ENCODE assay signal across 9 cellular contexts in genomic region chr6:30037182-30037788, GRCh38. TPM values are rescaled to one million over a fixed set of nuclear protein-coding genes. Genes with fewer than 3 reads are reported as not detected.
DNase-seq lines count a peak whose midpoint lies in the region; ATAC-seq and TF ChIP-seq lines count a peak whose summit lies in the region.
"Had no signal": no experiment of that assay in that cellular context is flagged by ENCODE, and none has a peak within 500 bp of the region (broad histone marks: within the 10 kb centered on the region; RNA-seq: fewer than 3 reads in every experiment).

No MANE protein-coding gene starts in this region.

- H3K4me1 Mint-ChIP-seq in type B pancreatic cell (ENCODE audit: unreplicated experiment), result no peaks in the 10 kb centered on the region

- CTCF ChIA-PET in RWPE1 (lab: Yijun Ruan, JAX), result interaction anchor here (0.6 to 0.9 kb wide), 5 partner anchors 9 to 135 kb away, joined by 3 read pairs; no protein-coding TSS in a partner anchor

- no peak for TF ChIP-seq POLR2A in lower leg skin (IDR thresholded peaks at IDR 0.05)

- peaks cover 3% of the 10 kb centered on the region for H3K36me3 Mint-ChIP-seq in type B pancreatic cell

- no peaks in the 10 kb centered on the region for H3K9me3 ChIP-seq in cardiac muscle cell (ENCODE audit: low read depth)

- DNase-seq in cardiac muscle cell (ENCODE audit: low read depth in 1 of 2, low spot score in 1 of 2) (peak; percentile 23 to 60), Right ventricle myocardium superior (no peak), RWPE1 (ENCODE audit: low spot score) (peak; percentile 38), fibroblast of mammary gland (ENCODE audit: low read depth) (peak; percentile 24), type B pancreatic cell (ENCODE audit: extremely low spot score, unreplicated experiment) (no peak), lower leg skin (ENCODE audit: low spot score in 2 of 2) (no peak)
- DNase-seq in stimulated activated CD8-positive, alpha-beta memory T cell treated with anti-CD3 and anti-CD28 coated beads, Interleukin-4, amount 100 ng/mL, for 48 hours, result no peak
- DNase-seq in stimulated activated CD4-positive, alpha-beta T cell treated with anti-CD3 and anti-CD28 coated beads, Interleukin-4, amount 100 ng/mL, for 4 hours, result no peak

- no peaks in the 10 kb centered on the region for H3K9me3 Mint-ChIP-seq in type B pancreatic cell
- H3K9me3 Mint-ChIP-seq: T-helper 1 cell treated with Interleukin-12 subunit alpha and Interleukin-12 subunit beta and Interleukin-4 antibody, amounts not matched to agents 30 μg/mL and 1 μg/mL, for 36 hours had no signal

- H3K4me3 Mint-ChIP-seq in type B pancreatic cell, result no peak overlapping the region
- H3K4me3 Mint-ChIP-seq: T-helper 1 cell treated with Interleukin-12 subunit alpha and Interleukin-12 subunit beta and Interleukin-4 antibody, amounts not matched to agents 30 μg/mL and 1 μg/mL, for 36 hours had no signal

- no peak overlapping the region for H3K27ac ChIP-seq in cardiac muscle cell
- no peak overlapping the region for H3K27ac ChIP-seq in RWPE1

- POLR2A ChIA-PET in RWPE1 (lab: Yijun Ruan, JAX; ENCODE audit: low non-redundant PET), result no interaction called here

- H3K4me1 ChIP-seq in cardiac muscle cell (ENCODE audit: low read depth), result no peaks in the 10 kb centered on the region

- H3K36me3 ChIP-seq in cardiac muscle cell, result no peaks in the 10 kb centered on the region

- no peaks in the 10 kb centered on the region for H3K27me3 Mint-ChIP-seq in type B pancreatic cell

- H3K27ac Mint-ChIP-seq in type B pancreatic cell, result no peak overlapping the region
- H3K27ac Mint-ChIP-seq: T-helper 1 cell treated with Interleukin-12 subunit alpha and Interleukin-12 subunit beta and Interleukin-4 antibody, amounts not matched to agents 30 μg/mL and 1 μg/mL, for 36 hours had no signal

- intact Hi-C loops in Right ventricle myocardium superior (cut with DNase I) (no loop called here), lower leg skin (cut with DNase I; ENCODE audit: low total_unique reads) (no loop called here)

- H3K4me3 ChIP-seq in cardiac muscle cell (no peak overlapping the region), fibroblast of mammary gland (ENCODE audit: control insufficient read depth, low read depth, low read length) (no peak overlapping the region), lower leg skin (ENCODE audit: low read depth, poor library complexity, severe bottlenecking) (no peak overlapping the region)

- no peak for ATAC-seq in Right ventricle myocardium superior (ENCODE audit: poor library complexity)

- 32 to 45% methylated on average over 4 of the region's 4 CpGs for WGBS in lower leg skin, 2 donors

- peak; percentile 55 for TF ChIP-seq CTCF in cardiac muscle cell (IDR thresholded peaks at IDR 0.05; ENCODE audit: low read depth, low read length)
- peak; percentile 55 for TF ChIP-seq CTCF in RWPE1 (conservative IDR thresholded peaks at IDR 0.05; ENCODE audit: low read depth)
- TF ChIP-seq CTCF in fibroblast of mammary gland (conservative IDR thresholded peaks at IDR 0.05; ENCODE audit: control insufficient read depth, insufficient read depth, low read depth, low read length), result peak; percentile 62
- TF ChIP-seq CTCF in type B pancreatic cell (conservative IDR thresholded peaks at IDR 0.05), result peak; percentile 74
- TF ChIP-seq CTCF in lower leg skin (IDR thresholded peaks at IDR 0.05), result no peak

- no peaks in the 10 kb centered on the region for H3K27me3 ChIP-seq in cardiac muscle cell

RNA-seq across cellular contexts. Expression of gene POLR1H, which starts 23.8 kb away (rescaled TPM):
- 22.0 and 22.4 TPM in 2 replicates for total RNA-seq in cardiac muscle cell
- polyA plus RNA-seq in cardiac muscle cell, result 26.8 and 55.1 TPM in 2 replicates
- total RNA-seq in Right ventricle myocardium superior, result 12.2 TPM
- total RNA-seq in type B pancreatic cell (ENCODE audit: low replicate concordance), result 23.7 and 37.3 TPM in 2 replicates
- total RNA-seq in lower leg skin, result 10 to 100 TPM; 27.4 to 37.8 (median 33.6) TPM

RNA-seq across cellular contexts. Expression of gene PPP1R11, which starts 29.7 kb away (rescaled TPM):
- total RNA-seq in cardiac muscle cell, result 30.0 and 38.3 TPM in 2 replicates
- polyA plus RNA-seq in cardiac muscle cell, result 47.7 and 63.7 TPM in 2 replicates
- total RNA-seq in Right ventricle myocardium superior, result 40.9 TPM
- total RNA-seq in type B pancreatic cell (ENCODE audit: low replicate concordance), result 40.0 and 48.6 TPM in 2 replicates
- 10 to 100 TPM; 32.2 to 38.2 (median 36.6) TPM for total RNA-seq in lower leg skin

RNA-seq across cellular contexts. Expression of gene RNF39, which starts 38.3 kb away (rescaled TPM):
- total RNA-seq in cardiac muscle cell (not detected in 2 replicates), Right ventricle myocardium superior (not detected), type B pancreatic cell (ENCODE audit: low replicate concordance) (1.5 TPM in 2 replicates), lower leg skin (100 to 1,000 TPM in 3 of 4 donors, 10 to 100 TPM in 1; 96.9 to 113 (median 108) TPM)
- polyA plus RNA-seq in cardiac muscle cell, result 0.46 and 0.90 TPM in 2 replicates

Comparison
In these comparisons a context has a peak if more than half of its experiments do, and no peak if none do; other contexts are left out.
1. DNase-seq: peak in cardiac muscle cell (2 of 2), RWPE1 (single experiment) and fibroblast of mammary gland (single experiment); none in Right ventricle myocardium superior (single experiment), type B pancreatic cell (single experiment), stimulated activated CD8-positive, alpha-beta memory T cell treated with anti-CD3 and anti-CD28 coated beads, Interleukin-4, amount 100 ng/mL, for 48 hours (single experiment), lower leg skin (0 of 2) and stimulated activated CD4-positive, alpha-beta T cell treated with anti-CD3 and anti-CD28 coated beads, Interleukin-4, amount 100 ng/mL, for 4 hours (0 of 2).
2. CTCF ChIP-seq: peak in cardiac muscle cell (single experiment), RWPE1 (single experiment), fibroblast of mammary gland (single experiment) and type B pancreatic cell (single experiment); none in lower leg skin (0 of 3).
3. RNA of gene RNF39, which starts 38.3 kb away (total RNA-seq): 96.9 to 113 TPM in lower leg skin; 1.5 TPM in type B pancreatic cell, not detected in cardiac muscle cell and not detected in Right ventricle myocardium superior (single experiment); every median in the first group is over 10 times any median in the second.